22 cellular contexts compared by ENCODE assay signal in genomic region chr1:210691039-210691438, GRCh38.
"Had no signal": no experiment of that assay in that cellular context is flagged by ENCODE, and none has a peak within 500 bp of the region (broad histone marks: within the 10 kb centered on the region; RNA-seq: fewer than 3 reads in every experiment).

No MANE protein-coding gene starts in this region.

- H3K4me3 ChIP-seq: adrenal gland, ascending aorta, colonic mucosa, esophagus squamous epithelium, gastrocnemius medialis, neural progenitor cell, thoracic aorta, upper lobe of left lung had no signal

- H3K27me3 ChIP-seq: adrenal gland, ascending aorta, colonic mucosa, esophagus squamous epithelium, gastrocnemius medialis, neural progenitor cell, upper lobe of left lung had no signal

- DNase-seq: activated B cell treated with CpG ODN at 0.5 μM for 24 hours; activated CD4-positive, alpha-beta T cell treated with anti-CD3 and anti-CD28 coated beads for 36 hours; activated CD4-positive, alpha-beta T cell treated with anti-CD3 and anti-CD28 coated beads, Interleukin-2, amount 50 U/mL, for 4 hours; activated CD8-positive, alpha-beta memory T cell treated with anti-CD3 and anti-CD28 coated beads for 24 hours; activated CD8-positive, alpha-beta memory T cell treated with anti-CD3 and anti-CD28 coated beads, Interleukin-2, amount 50 U/mL, for 4 hours; activated T-cell treated with anti-CD3 and anti-CD28 coated beads, Interleukin-2, amount 50 U/mL, for 24 hours; adrenal gland; colonic mucosa; esophagus squamous epithelium; gastrocnemius medialis; hypothalamus; left ventricle myocardium superior; mammary epithelial cell; naive thymus-derived CD8-positive, alpha-beta T cell; stimulated activated CD4-positive, alpha-beta T cell treated with anti-CD3 and anti-CD28 coated beads, Interleukin-4, amount 100 ng/mL, for 1 hour; stimulated activated naive CD4-positive, alpha-beta T cell; T1000; upper lobe of left lung had no signal

- ATAC-seq: activated CD4-positive, alpha-beta T cell treated with anti-CD3 and anti-CD28 coated beads for 36 hours; activated T-helper 17 cell treated with anti-CD3 and anti-CD28 coated beads, Interleukin-2, amount 50 U/mL, for 72 hours; gastrocnemius medialis; left ventricle myocardium superior; naive thymus-derived CD8-positive, alpha-beta T cell had no signal

- H3K27ac ChIP-seq: adrenal gland, ascending aorta, colonic mucosa, esophagus squamous epithelium, gastrocnemius medialis, neural progenitor cell, thoracic aorta, upper lobe of left lung had no signal
